ENCODE assay signal across 13 cellular contexts in the genomic region with DNA sequence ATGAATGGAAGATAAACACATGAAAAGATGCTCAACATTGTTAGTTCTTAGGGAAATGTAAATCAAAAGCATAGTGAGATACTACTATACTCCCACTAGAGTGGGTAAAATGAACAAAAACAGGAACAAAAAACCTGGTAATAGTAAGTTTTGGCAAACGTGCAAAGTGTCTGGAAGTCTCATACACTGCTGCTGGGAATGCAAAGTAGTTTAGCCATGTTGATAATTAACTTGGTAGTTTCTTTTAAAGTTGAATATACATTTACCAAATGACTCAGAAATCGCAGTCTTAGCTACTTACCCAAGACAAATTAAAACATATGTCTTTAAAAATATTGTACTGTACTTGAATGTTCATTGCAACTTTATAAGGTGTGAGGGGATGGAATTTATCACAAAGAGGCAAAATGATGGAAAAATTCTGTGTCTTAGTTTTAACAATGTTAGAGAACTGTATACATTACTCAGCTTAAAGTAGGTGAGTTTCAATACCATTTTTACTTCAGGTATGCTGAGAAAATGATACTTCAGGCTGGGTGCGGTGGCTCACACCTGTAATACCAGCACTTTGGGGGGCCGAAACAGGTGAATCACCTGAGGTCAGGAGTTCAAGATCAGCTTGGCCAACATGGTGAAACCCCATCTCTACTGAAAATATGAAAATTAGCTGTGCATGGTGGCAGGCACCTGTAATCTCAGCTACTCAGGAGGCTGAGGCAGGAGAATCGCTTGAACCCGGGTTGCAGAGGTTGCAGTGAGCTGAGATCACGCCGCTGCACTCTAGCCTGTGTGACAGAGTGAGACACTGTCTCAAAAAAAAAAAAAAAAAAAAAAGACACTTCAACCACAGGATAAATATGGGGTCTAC.
DNase-seq lines count a peak whose midpoint lies in the region; ATAC-seq, FAIRE-seq and TF ChIP-seq lines count a peak whose summit lies in the region.
"Had no signal": no experiment of that assay in that cellular context is flagged by ENCODE, and none has a peak within 500 bp of the region (broad histone marks: within the 10 kb centered on the region; RNA-seq: fewer than 3 reads in every experiment).

No MANE protein-coding gene starts in this region.

- POLR2A ChIA-PET in A673 (lab: Charles Lee; ENCODE audit: low non-redundant PET), result no interaction called here

- DNase-seq in A673 (ENCODE audit: low spot score) (no peak), sciatic nerve (ENCODE audit: low spot score) (no peak), frontal cortex (ENCODE audit: low spot score in 2 of 2) (no peak), SKM-1 treated with dmso at 0.1 percent for 144 hours (lab: John Stamatoyannopoulos, UW; ENCODE audit: unreplicated experiment) (no peak)
- DNase-seq: activated T-cell treated with anti-CD3 and anti-CD28 coated beads, Interleukin-2, amount 50 U/mL, for 72 hours; mesendoderm; NCI-H2171; RPMI8226 had no signal

- CTCF ChIA-PET in A673 (lab: Charles Lee), result no interaction called here

- TF ChIP-seq CTCF in A673 (conservative IDR thresholded peaks at IDR 0.05; ENCODE audit: low read depth, low read length), result no peak

- H3K27me3 ChIP-seq in A673 (replicated peaks; ENCODE audit: insufficient read depth, low read depth, low read length, poor library complexity), result no peaks in the 10 kb centered on the region

- ATAC-seq in GM18517 (IDR thresholded peaks at IDR 0.05; ENCODE audit: unreplicated experiment) (peak; percentile 97), GM21390 (IDR thresholded peaks at IDR 0.05; ENCODE audit: unreplicated experiment) (peak; percentile 88), HG02973 (IDR thresholded peaks at IDR 0.05; ENCODE audit: unreplicated experiment) (peak; percentile 97), HG03571 (IDR thresholded peaks at IDR 0.05; ENCODE audit: unreplicated experiment) (peak; percentile 94), sciatic nerve (no peak)
- ATAC-seq: activated T-cell treated with anti-CD3 and anti-CD28 coated beads, Interleukin-2, amount 50 U/mL, for 72 hours had no signal

- H3K36me3 ChIP-seq in A673 (ENCODE audit: insufficient read depth, low read length, poor library complexity, severe bottlenecking), result no peaks in the 10 kb centered on the region

- intact Hi-C loops in A673 (cut with micrococcal nuclease; ENCODE audit: unreplicated experiment) (no loop called here), sciatic nerve (cut with DNase I) (no loop called here)

- BruUV-seq in A673 (replicated peaks; lab: Mats Ljungman, UMichigan), result no TSS peak

- no peak for FAIRE-seq in frontal cortex (lab: Jason Lieb, UNC)
- FAIRE-seq: H1 had no signal

- no peaks in the 10 kb centered on the region for H3K9me3 ChIP-seq in A673 (ENCODE audit: low read depth, low read length, poor library complexity, severe bottlenecking)

- H3K4me3 ChIP-seq in A673 (ENCODE audit: low read depth, low read length, poor library complexity, severe bottlenecking), result no peak overlapping the region

- no peak overlapping the region for H3K27ac ChIP-seq in A673 (ENCODE audit: low read depth, low read length, poor library complexity, severe bottlenecking)

- H3K4me1 ChIP-seq in A673 (ENCODE audit: insufficient read depth, low read length, poor library complexity, severe bottlenecking), result no peaks in the 10 kb centered on the region
